Comparison of ENCODE assay signal across 7 cellular contexts in genomic region chr1:56525463-56526155, GRCh38. TPM values are rescaled to one million over a fixed set of nuclear protein-coding genes. Genes with fewer than 3 reads are reported as not detected.
A peak's percentile ranks its signal among the peaks of the same experiment; 100 is the strongest.
DNase-seq lines count a peak whose midpoint lies in the region; ATAC-seq and TF ChIP-seq lines count a peak whose summit lies in the region.

No MANE protein-coding gene starts in this region.

- H3K4me3 ChIP-seq in NB4 (ENCODE audit: low read depth, low read length) (no peak overlapping the region), epithelial cell of esophagus (ENCODE audit: low read length) (no peak overlapping the region), SJCRH30 (no peak overlapping the region)

- no peaks in the 10 kb centered on the region for H3K9me3 Mint-ChIP-seq in stimulated activated naive CD8-positive, alpha-beta T cell treated with anti-CD3 and anti-CD28 coated beads, Interleukin-15, amount 100 ng/mL, for 72 hours

- no peak overlapping the region for H3K27ac ChIP-seq in SJCRH30

- no peak overlapping the region for H3K27ac Mint-ChIP-seq in stimulated activated naive CD8-positive, alpha-beta T cell treated with anti-CD3 and anti-CD28 coated beads, Interleukin-15, amount 100 ng/mL, for 72 hours

- peaks cover 6% of the 10 kb centered on the region for H3K4me1 Mint-ChIP-seq in stimulated activated naive CD8-positive, alpha-beta T cell treated with anti-CD3 and anti-CD28 coated beads, Interleukin-15, amount 100 ng/mL, for 72 hours

- H3K9me3 ChIP-seq in SJCRH30 (replicated peaks): no peaks in the 10 kb centered on the region

- no peaks in the 10 kb centered on the region for H3K4me1 ChIP-seq in SJCRH30

- H3K4me3 Mint-ChIP-seq in stimulated activated naive CD8-positive, alpha-beta T cell treated with anti-CD3 and anti-CD28 coated beads, Interleukin-15, amount 100 ng/mL, for 72 hours: no peak overlapping the region

- peak; percentile 86 for DNase-seq in NB4 (ENCODE audit: low read depth)
- DNase-seq in epithelial cell of esophagus (ENCODE audit: low read depth): peak; percentile 30
- peak; percentile 1 to 23 for DNase-seq in stimulated activated naive CD8-positive, alpha-beta T cell treated with anti-CD3 and anti-CD28 coated beads, Interleukin-15, amount 100 ng/mL, for 72 hours
- no peak for DNase-seq in SJCRH30
- DNase-seq in NCI-H446 treated with DMSO at 0.1 percent for 48 hours (lab: John Stamatoyannopoulos, UW): no peak

- no peaks in the 10 kb centered on the region for H3K36me3 ChIP-seq in SJCRH30

- TF ChIP-seq CTCF in NB4 (IDR thresholded peaks at IDR 0.05; ENCODE audit: low read depth, low read length) (no peak), epithelial cell of esophagus (IDR thresholded peaks at IDR 0.05; ENCODE audit: insufficient read depth, low read depth, low read length, missing control alignments) (no peak)

- no peaks in the 10 kb centered on the region for H3K27me3 Mint-ChIP-seq in stimulated activated naive CD8-positive, alpha-beta T cell treated with anti-CD3 and anti-CD28 coated beads, Interleukin-15, amount 100 ng/mL, for 72 hours

- ATAC-seq in GM18868 (IDR thresholded peaks at IDR 0.05; ENCODE audit: unreplicated experiment) (peak; percentile 78), HG02642 (IDR thresholded peaks at IDR 0.05; ENCODE audit: poor library complexity, unreplicated experiment) (peak; percentile 87)
- peak; percentile 81 for ATAC-seq in stimulated activated naive CD8-positive, alpha-beta T cell treated with anti-CD3 and anti-CD28 coated beads, Interleukin-15, amount 100 ng/mL, for 72 hours

- H3K27me3 ChIP-seq in SJCRH30: no peaks in the 10 kb centered on the region; the same call in 1 of the 2 replicates

- no peak for TF ChIP-seq POLR2A in NB4 (IDR thresholded peaks at IDR 0.05; ENCODE audit: extremely low read depth, insufficient read length)

RNA-seq across cellular contexts. Expression of gene PLPP3, which starts 53.8 kb away (rescaled TPM):
- total RNA-seq in SJCRH30 (2014; rRNA removed; shearing (Covaris generic)): not detected in 2 replicates

Comparison
In these comparisons a context has a peak if more than half of its experiments do, and no peak if none do; other contexts are left out.
1. DNase-seq: peak in NB4 (single experiment), epithelial cell of esophagus (single experiment) and stimulated activated naive CD8-positive, alpha-beta T cell treated with anti-CD3 and anti-CD28 coated beads, Interleukin-15, amount 100 ng/mL, for 72 hours (2 of 2); none in SJCRH30 (0 of 2) and NCI-H446 treated with DMSO at 0.1 percent for 48 hours (single experiment).
2. Peak in every context shown above with its lines, with median percentiles within 50 percentile points of each other: ATAC-seq.